In the genomic region with DNA sequence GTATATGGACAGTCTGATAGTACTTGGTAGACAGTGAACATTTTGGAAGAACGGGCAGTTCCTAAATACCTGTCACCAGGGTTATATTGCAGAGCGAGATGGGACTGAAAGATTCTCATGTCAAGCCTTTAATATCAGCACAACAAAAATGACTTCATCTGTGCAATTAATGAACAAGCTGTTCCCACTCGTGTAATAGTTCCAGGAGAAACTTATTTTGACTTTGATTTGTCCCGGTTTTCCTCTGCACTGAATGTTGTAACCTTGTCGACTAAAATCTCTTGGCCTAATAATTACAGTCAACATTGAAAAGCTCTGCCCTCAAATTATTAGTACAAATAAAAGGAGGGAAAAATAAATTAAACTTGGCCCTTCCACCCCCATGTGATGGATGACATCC, we compare ENCODE assay signal across 26 cellular contexts.
"Had no signal": no experiment of that assay in that cellular context is flagged by ENCODE, and none has a peak within 500 bp of the region (broad histone marks: within the 10 kb centered on the region; RNA-seq: fewer than 3 reads in every experiment).

No MANE protein-coding gene starts in this region.

- H3K4me3 ChIP-seq: coronary artery, dorsolateral prefrontal cortex, esophagus squamous epithelium had no signal

- H3K36me3 ChIP-seq: brain microvascular endothelial cell, esophagus squamous epithelium had no signal

- H3K27me3 ChIP-seq: brain microvascular endothelial cell, dorsolateral prefrontal cortex, esophagus squamous epithelium had no signal

- H3K27ac ChIP-seq: brain microvascular endothelial cell, coronary artery, dorsolateral prefrontal cortex had no signal

- H3K4me1 ChIP-seq: esophagus squamous epithelium had no signal

- H3K9me3 ChIP-seq: esophagus squamous epithelium had no signal

- ATAC-seq: activated T-cell treated with anti-CD3 and anti-CD28 coated beads, Interleukin-2, amount 50 U/mL, for 72 hours; effector memory CD8-positive, alpha-beta T cell; WTC11 had no signal

- DNase-seq: activated CD4-positive, alpha-beta memory T cell treated with anti-CD3 and anti-CD28 coated beads, Interleukin-2, amount 10 ng/mL, durations not matched to agents 7 days and 5 days; activated CD4-positive, alpha-beta T cell treated with anti-CD3 and anti-CD28 coated beads for 1 hour; activated CD4-positive, alpha-beta T cell treated with anti-CD3 and anti-CD28 coated beads for 4 hours; activated CD4-positive, alpha-beta T cell treated with anti-CD3 and anti-CD28 coated beads, Interleukin-2, amount 10 ng/mL, durations not matched to agents 7 days and 5 days; activated CD4-positive, alpha-beta T cell treated with anti-CD3 and anti-CD28 coated beads, Interleukin-2, amount 50 U/mL, for 4 hours; activated CD8-positive, alpha-beta memory T cell treated with anti-CD3 and anti-CD28 coated beads, Interleukin-2, amount 50 U/mL, for 48 hours; activated gamma-delta T cell treated with Interleukin-2 at 50 U/mL for 16 hours; activated naive CD4-positive, alpha-beta T cell treated with anti-CD3 and anti-CD28 coated beads, Interleukin-2, amount 50 U/mL, for 16 hours; activated naive CD4-positive, alpha-beta T cell treated with Interleukin-2 at 50 U/mL for 16 hours; activated T-cell treated with anti-CD3 and anti-CD28 coated beads for 4 hours; activated T-cell treated with anti-CD3 and anti-CD28 coated beads, Interleukin-2, amount 50 U/mL, for 24 hours; activated T-cell treated with anti-CD3 and anti-CD28 coated beads, Interleukin-2, amount 50 U/mL, for 72 hours; amniotic stem cell; anterior cingulate cortex; brain microvascular endothelial cell; caudate nucleus; cerebellar nuclear complex; dorsolateral prefrontal cortex; effector memory CD8-positive, alpha-beta T cell; erythroblast; esophagus squamous epithelium; foreskin melanocyte; head of caudate nucleus; T-helper 2 cell had no signal
